16 cellular contexts compared by ENCODE assay signal in genomic region chr2:6872412-6872811, GRCh38. TPM values are rescaled to one million over a fixed set of nuclear protein-coding genes. Genes with fewer than 3 reads are reported as not detected.
DNase-seq lines count a peak whose midpoint lies in the region; ATAC-seq and TF ChIP-seq lines count a peak whose summit lies in the region.
"Had no signal": no experiment of that assay in that cellular context is flagged by ENCODE, and none has a peak within 500 bp of the region (broad histone marks: within the 10 kb centered on the region; RNA-seq: fewer than 3 reads in every experiment).

No MANE protein-coding gene starts in this region.

- H3K9me3 ChIP-seq in CD8-positive, alpha-beta T cell (ENCODE audit: low read length): no peaks in the 10 kb centered on the region
- H3K9me3 ChIP-seq: breast epithelium, thyroid gland had no signal

- no peaks in the 10 kb centered on the region for H3K27me3 ChIP-seq in CD8-positive, alpha-beta T cell (ENCODE audit: insufficient read depth, low read length)
- H3K27me3 ChIP-seq: breast epithelium, SJCRH30, thyroid gland had no signal

- H3K4me3 ChIP-seq in CD8-positive, alpha-beta T cell (ENCODE audit: low read depth, low read length): no peak overlapping the region
- H3K4me3 ChIP-seq: breast epithelium, SJCRH30, thyroid gland had no signal

- peaks cover 4% of the 10 kb centered on the region for H3K9me3 Mint-ChIP-seq in CD8-positive, alpha-beta T cell

- no peaks in the 10 kb centered on the region for H3K36me3 ChIP-seq in CD8-positive, alpha-beta T cell (ENCODE audit: insufficient read depth, low read length)
- H3K36me3 ChIP-seq: breast epithelium, SJCRH30, thyroid gland had no signal

- peak; percentile 28 for ATAC-seq in CD8-positive, alpha-beta T cell
- ATAC-seq in GM18868 (IDR thresholded peaks at IDR 0.05; ENCODE audit: unreplicated experiment) (peak; percentile 79), HG03025 (IDR thresholded peaks at IDR 0.05; ENCODE audit: low FRiP score, unreplicated experiment) (peak; percentile 82)

- POLR2A ChIA-PET in CD8-positive, alpha-beta T cell (lab: Charles Lee): interaction anchor here (1.7 kb wide), 1 partner anchor 13 kb away, joined by 5 read pairs; no protein-coding TSS in a partner anchor

- peaks cover 30% of the 10 kb centered on the region for H3K4me1 Mint-ChIP-seq in CD8-positive, alpha-beta T cell (ENCODE audit: low read depth)

- intact Hi-C loops in CD8-positive, alpha-beta T cell (cut with DNase I, micrococcal nuclease): loop anchor here in 1 of 2 experiments (10.0 kb wide), 1 partner anchor 1962 kb away; the partner anchor contains the start of gene KIDINS220

- H3K27ac ChIP-seq in CD8-positive, alpha-beta T cell (ENCODE audit: low read depth, low read length): no peak overlapping the region
- H3K27ac ChIP-seq: breast epithelium, SJCRH30, thyroid gland had no signal

- TF ChIP-seq CTCF in CD8-positive, alpha-beta T cell (IDR thresholded peaks at IDR 0.05): no peak

- CTCF ChIA-PET in CD8-positive, alpha-beta T cell (lab: Charles Lee): interaction anchor here (1.1 to 2.4 kb wide), 3 partner anchors 44 to 187 kb away, joined by 3 to 7 read pairs (median 3); no protein-coding TSS in a partner anchor

- peaks cover 26% of the 10 kb centered on the region for H3K4me1 ChIP-seq in CD8-positive, alpha-beta T cell (ENCODE audit: insufficient read depth, low read length)
- H3K4me1 ChIP-seq: breast epithelium, SJCRH30, thyroid gland had no signal

- H3K36me3 Mint-ChIP-seq in CD8-positive, alpha-beta T cell: peaks cover 2% of the 10 kb centered on the region

- no peak overlapping the region for H3K4me3 Mint-ChIP-seq in CD8-positive, alpha-beta T cell

- peak overlapping the region; percentile 69 for H3K27ac Mint-ChIP-seq in CD8-positive, alpha-beta T cell

- no peak for DNase-seq in CD8-positive, alpha-beta T cell
- DNase-seq in OCI-M1 (lab: John Stamatoyannopoulos, UW) (peak; percentile 87), NCI-H2196 treated with DMSO at 0.1 percent for 48 hours (lab: John Stamatoyannopoulos, UW; ENCODE audit: unreplicated experiment) (no peak), 8988T (no peak), iPS-NIHi11 (ENCODE audit: low spot score) (no peak), DMS53 (lab: John Stamatoyannopoulos, UW) (no peak)
- DNase-seq: kidney glomerular epithelial cell; NCI-H510A; nucleus accumbens; SJCRH30; stimulated activated CD4-positive, alpha-beta T cell treated with anti-CD3 and anti-CD28 coated beads, Interleukin-4, amount 100 ng/mL, for 1 hour; thyroid gland had no signal

- no peaks in the 10 kb centered on the region for H3K27me3 Mint-ChIP-seq in CD8-positive, alpha-beta T cell (ENCODE audit: low read depth)

RNA-seq across cellular contexts. Expression of gene RSAD2, which starts 5.2 kb away (rescaled TPM):
- total RNA-seq in CD8-positive, alpha-beta T cell: 1 to 10 TPM; 1.8 to 2.1 TPM
- total RNA-seq: SJCRH30 had no signal

RNA-seq across cellular contexts. Expression of gene CMPK2, which starts 6.7 kb away (rescaled TPM):
- 1 to 10 TPM; 3.0 to 4.0 TPM for total RNA-seq in CD8-positive, alpha-beta T cell
- total RNA-seq: LHCN-M2, SJCRH30 had no signal

RNA-seq across cellular contexts. Expression of gene RNF144A, which starts 44.8 kb away (rescaled TPM):
- total RNA-seq in CD8-positive, alpha-beta T cell: 10 to 100 TPM; 25.8 to 28.8 TPM

Comparison
In these comparisons a context has a peak if more than half of its experiments do, and no peak if none do; other contexts are left out.
1. ATAC-seq: peak in every context shown above with its lines; median percentile 82 in HG03025; 79 in GM18868; 28 in CD8-positive, alpha-beta T cell.